Comparison of ENCODE assay signal across 8 cellular contexts in the genomic region with DNA sequence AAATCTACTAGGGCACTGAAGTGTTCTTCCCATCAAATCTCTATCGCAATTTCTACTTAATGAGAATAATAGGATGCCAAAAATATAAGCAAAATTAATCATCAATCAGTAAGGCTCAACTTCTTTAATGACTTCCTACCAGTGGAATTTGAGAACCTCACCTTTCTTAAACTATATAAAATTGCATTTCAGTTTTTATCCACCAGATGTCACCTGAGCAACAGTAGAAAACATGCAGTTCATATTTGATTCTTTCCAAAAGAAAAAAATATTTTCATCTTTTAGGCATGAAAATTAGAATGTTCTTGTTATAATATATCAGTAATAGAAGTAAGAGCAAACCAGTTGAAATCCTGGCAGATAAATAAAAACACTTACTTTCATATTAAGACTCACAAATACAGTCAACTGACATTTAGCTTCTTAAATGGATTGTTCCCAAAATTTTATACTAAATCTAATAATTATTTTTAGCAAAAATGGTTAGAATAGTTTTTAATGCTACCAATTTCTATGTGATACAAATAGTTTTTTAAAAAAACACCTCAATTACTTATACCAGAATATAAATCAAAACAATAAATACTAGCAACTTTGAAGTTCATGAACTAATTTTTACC. TPM values are rescaled to one million over a fixed set of nuclear protein-coding genes. Genes with fewer than 3 reads are reported as not detected.
DNase-seq lines count a peak whose midpoint lies in the region; ATAC-seq, FAIRE-seq and TF ChIP-seq lines count a peak whose summit lies in the region.

No MANE protein-coding gene starts in this region.

- FAIRE-seq in kidney (lab: Jason Lieb, UNC) = peak; percentile 97

- no peak overlapping the region for H3K4me3 ChIP-seq in NB4 (ENCODE audit: low read depth, low read length)
- no peak overlapping the region for H3K4me3 ChIP-seq in kidney (ENCODE audit: low read length in 2 of 2)
- no peak overlapping the region for H3K4me3 ChIP-seq in vagina

- TF ChIP-seq POLR2A in NB4 (IDR thresholded peaks at IDR 0.05; ENCODE audit: extremely low read depth, insufficient read length) (no peak), vagina (IDR thresholded peaks at IDR 0.05) (no peak)

- H3K27ac ChIP-seq in kidney (ENCODE audit: low read depth in 2 of 2, low read length in 2 of 2) = no peak overlapping the region
- no peak overlapping the region for H3K27ac ChIP-seq in vagina

- H3K9me3 Mint-ChIP-seq in activated CD8-positive, alpha-beta T cell treated with anti-CD3 and anti-CD28 coated beads for 36 hours = no peaks in the 10 kb centered on the region
- H3K9me3 Mint-ChIP-seq in activated CD8-positive, alpha-beta T cell treated with anti-CD3 and anti-CD28 coated beads, Interleukin-2, amount 10 ng/mL, durations not matched to agents 7 days and 5 days (ENCODE audit: insufficient read depth) = no peaks in the 10 kb centered on the region

- no peak overlapping the region for H3K27ac Mint-ChIP-seq in activated CD8-positive, alpha-beta T cell treated with anti-CD3 and anti-CD28 coated beads for 36 hours
- H3K27ac Mint-ChIP-seq in activated CD8-positive, alpha-beta T cell treated with anti-CD3 and anti-CD28 coated beads, Interleukin-2, amount 10 ng/mL, durations not matched to agents 7 days and 5 days = no peak overlapping the region

- H3K4me3 Mint-ChIP-seq in activated CD8-positive, alpha-beta T cell treated with anti-CD3 and anti-CD28 coated beads for 36 hours = no peak overlapping the region
- no peak overlapping the region for H3K4me3 Mint-ChIP-seq in activated CD8-positive, alpha-beta T cell treated with anti-CD3 and anti-CD28 coated beads, Interleukin-2, amount 10 ng/mL, durations not matched to agents 7 days and 5 days

- POLR2A ChIA-PET in activated CD8-positive, alpha-beta T cell treated with anti-CD3 and anti-CD28 coated beads for 36 hours (lab: Charles Lee) = interaction anchor here (0.5 kb wide), 1 partner anchor 106 kb away, joined by 4 read pairs; no protein-coding TSS in a partner anchor
- POLR2A ChIA-PET in activated CD8-positive, alpha-beta T cell treated with anti-CD3 and anti-CD28 coated beads, Interleukin-2, amount 10 ng/mL, durations not matched to agents 7 days and 5 days (lab: Charles Lee) = no interaction called here

- CTCF ChIA-PET in activated CD8-positive, alpha-beta T cell treated with anti-CD3 and anti-CD28 coated beads for 36 hours (lab: Charles Lee) = interaction anchor here (0.6 to 8.9 kb wide), 29 partner anchors 9 to 758 kb away, joined by 3 to 127 read pairs (median 3); a partner anchor contains a TSS
- CTCF ChIA-PET in activated CD8-positive, alpha-beta T cell treated with anti-CD3 and anti-CD28 coated beads, Interleukin-2, amount 10 ng/mL, durations not matched to agents 7 days and 5 days (lab: Charles Lee) = interaction anchor here (0.7 to 7.7 kb wide), 13 partner anchors 9 to 759 kb away, joined by 3 to 96 read pairs (median 4); a partner anchor contains a TSS

- no peak for DNase-seq in activated CD8-positive, alpha-beta T cell treated with anti-CD3 and anti-CD28 coated beads for 36 hours
- no peak for DNase-seq in activated CD8-positive, alpha-beta T cell treated with anti-CD3 and anti-CD28 coated beads, Interleukin-2, amount 10 ng/mL, durations not matched to agents 7 days and 5 days
- peak; percentile 50 for DNase-seq in NB4 (ENCODE audit: low read depth)
- peak; percentile 63 for DNase-seq in astrocyte of the hippocampus (ENCODE audit: low read depth, low spot score)
- DNase-seq in kidney = no peak
- DNase-seq in vagina (ENCODE audit: extremely low spot score in 2 of 2) = no peak
- DNase-seq in activated effector memory CD4-positive, alpha-beta T cell treated with anti-CD3 and anti-CD28 coated beads, Interleukin-2, amount 50 U/mL, for 16 hours = no peak

- H3K36me3 Mint-ChIP-seq in activated CD8-positive, alpha-beta T cell treated with anti-CD3 and anti-CD28 coated beads for 36 hours (ENCODE audit: low read depth) = no peaks in the 10 kb centered on the region
- no peaks in the 10 kb centered on the region for H3K36me3 Mint-ChIP-seq in activated CD8-positive, alpha-beta T cell treated with anti-CD3 and anti-CD28 coated beads, Interleukin-2, amount 10 ng/mL, durations not matched to agents 7 days and 5 days (ENCODE audit: low read depth)

- TF ChIP-seq CTCF in activated CD8-positive, alpha-beta T cell treated with anti-CD3 and anti-CD28 coated beads for 36 hours (IDR thresholded peaks at IDR 0.05) = peak; percentile 82
- TF ChIP-seq CTCF in NB4 (IDR thresholded peaks at IDR 0.05; ENCODE audit: low read depth, low read length) = peak; percentile 4
- TF ChIP-seq CTCF in kidney (IDR thresholded peaks at IDR 0.05; ENCODE audit: borderline replicate concordance, extremely low read depth, insufficient read depth) = peak; percentile 46
- peak; percentile 52 to 88 (median 56) for TF ChIP-seq CTCF in vagina (IDR thresholded peaks at IDR 0.05)

- H3K4me1 ChIP-seq in kidney (ENCODE audit: control insufficient read depth in 1 of 2, insufficient read depth in 1 of 2, low read depth in 1 of 2, low read length in 2 of 2) = no peaks in the 10 kb centered on the region
- H3K4me1 ChIP-seq in vagina = no peaks in the 10 kb centered on the region

- ATAC-seq in activated CD8-positive, alpha-beta T cell treated with anti-CD3 and anti-CD28 coated beads for 36 hours = no peak
- ATAC-seq in activated CD8-positive, alpha-beta T cell treated with anti-CD3 and anti-CD28 coated beads, Interleukin-2, amount 10 ng/mL, durations not matched to agents 7 days and 5 days = no peak
- no peak for ATAC-seq in HG03139 (IDR thresholded peaks at IDR 0.05; ENCODE audit: unreplicated experiment)

- H3K4me1 Mint-ChIP-seq in activated CD8-positive, alpha-beta T cell treated with anti-CD3 and anti-CD28 coated beads for 36 hours (ENCODE audit: low read depth) = no peaks in the 10 kb centered on the region
- no peaks in the 10 kb centered on the region for H3K4me1 Mint-ChIP-seq in activated CD8-positive, alpha-beta T cell treated with anti-CD3 and anti-CD28 coated beads, Interleukin-2, amount 10 ng/mL, durations not matched to agents 7 days and 5 days (ENCODE audit: low read depth)

- H3K36me3 ChIP-seq in kidney (ENCODE audit: control insufficient read depth in 1 of 2, insufficient read depth in 2 of 2, low read length in 2 of 2) (no peaks in the 10 kb centered on the region), vagina (no peaks in the 10 kb centered on the region)

- H3K27me3 Mint-ChIP-seq in activated CD8-positive, alpha-beta T cell treated with anti-CD3 and anti-CD28 coated beads for 36 hours = peaks cover 16% of the 10 kb centered on the region
- H3K27me3 Mint-ChIP-seq in activated CD8-positive, alpha-beta T cell treated with anti-CD3 and anti-CD28 coated beads, Interleukin-2, amount 10 ng/mL, durations not matched to agents 7 days and 5 days (ENCODE audit: low read depth) = peaks cover 24% of the 10 kb centered on the region

- no peaks in the 10 kb centered on the region for H3K27me3 ChIP-seq in vagina

- H3K9me3 ChIP-seq in kidney (ENCODE audit: control insufficient read depth in 1 of 2, low read length in 2 of 2) = no peaks in the 10 kb centered on the region
- H3K9me3 ChIP-seq in vagina = no peaks in the 10 kb centered on the region

- H3K9ac ChIP-seq in kidney (ENCODE audit: low read length in 2 of 2) = no peak overlapping the region

- intact Hi-C loops in activated CD8-positive, alpha-beta T cell treated with anti-CD3 and anti-CD28 coated beads for 36 hours (cut with micrococcal nuclease) = loop anchor here (2.0 to 10.0 kb wide), 2 partner anchors 277 to 535 kb away; a partner anchor contains a TSS
- intact Hi-C loops in kidney (cut with DNase I) (loop anchor here (5.0 kb wide), 1 partner anchor 272 kb away; no protein-coding TSS in a partner anchor), vagina (cut with DNase I) (loop anchor here (5.0 kb wide), 1 partner anchor 277 kb away; no protein-coding TSS in a partner anchor)

RNA-seq across cellular contexts. Expression of a gene that starts 13.4 kb away (rescaled TPM):
- 1 to 10 TPM; 1.5 to 2.4 TPM for total RNA-seq in activated CD8-positive, alpha-beta T cell treated with anti-CD3 and anti-CD28 coated beads for 36 hours
- under 1 TPM; 0.50 to 0.71 TPM for total RNA-seq in activated CD8-positive, alpha-beta T cell treated with anti-CD3 and anti-CD28 coated beads, Interleukin-2, amount 10 ng/mL, durations not matched to agents 7 days and 5 days
- total RNA-seq in kidney = 6.5 TPM
- polyA plus RNA-seq in kidney (ENCODE audit: insufficient read depth, low read depth, low replicate concordance) = 3.8 TPM
- total RNA-seq in vagina = 7.9 TPM

RNA-seq across cellular contexts. Expression of a gene that starts 47.2 kb away (rescaled TPM):
- 10 to 100 TPM; 37.7 to 38.3 TPM for total RNA-seq in activated CD8-positive, alpha-beta T cell treated with anti-CD3 and anti-CD28 coated beads for 36 hours
- 10 to 100 TPM; 26.1 to 28.6 TPM for total RNA-seq in activated CD8-positive, alpha-beta T cell treated with anti-CD3 and anti-CD28 coated beads, Interleukin-2, amount 10 ng/mL, durations not matched to agents 7 days and 5 days
- 51.1 TPM for total RNA-seq in kidney
- polyA plus RNA-seq in kidney (ENCODE audit: insufficient read depth, low read depth, low replicate concordance) = 7.1 TPM
- 5.6 TPM for total RNA-seq in vagina

Comparison
In these comparisons a context has a peak if more than half of its experiments do, and no peak if none do; other contexts are left out.
1. DNase-seq: peak in NB4 (single experiment) and astrocyte of the hippocampus (single experiment); none in activated CD8-positive, alpha-beta T cell treated with anti-CD3 and anti-CD28 coated beads for 36 hours (single experiment), activated CD8-positive, alpha-beta T cell treated with anti-CD3 and anti-CD28 coated beads, Interleukin-2, amount 10 ng/mL, durations not matched to agents 7 days and 5 days (single experiment), kidney (single experiment), vagina (0 of 2) and activated effector memory CD4-positive, alpha-beta T cell treated with anti-CD3 and anti-CD28 coated beads, Interleukin-2, amount 50 U/mL, for 16 hours (single experiment).
2. CTCF ChIP-seq: peak in every context shown above with its lines; median percentile 82 in activated CD8-positive, alpha-beta T cell treated with anti-CD3 and anti-CD28 coated beads for 36 hours; 56 in vagina; 46 in kidney; 4 in NB4.